ENCODE assay signal across 18 cellular contexts in genomic region chr7:129191272-129191671, GRCh38. TPM values are rescaled to one million over a fixed set of nuclear protein-coding genes. Genes with fewer than 3 reads are reported as not detected.
A peak's percentile ranks its signal among the peaks of the same experiment; 100 is the strongest.
DNase-seq lines count a peak whose midpoint lies in the region; ATAC-seq, FAIRE-seq and TF ChIP-seq lines count a peak whose summit lies in the region.
"Had no signal": no experiment of that assay in that cellular context is flagged by ENCODE, and none has a peak within 500 bp of the region (broad histone marks: within the 10 kb centered on the region; RNA-seq: fewer than 3 reads in every experiment).

No MANE protein-coding gene starts in this region.

- no peak for TF ChIP-seq CTCF in HepG2 (CRISPR knock-in tag; IDR thresholded peaks at IDR 0.05)
- no peak for TF ChIP-seq CTCF in right lobe of liver (IDR thresholded peaks at IDR 0.05)
- no peak for TF ChIP-seq CTCF in GM12878 (IDR thresholded peaks at IDR 0.05 in 2 of 3, conservative IDR thresholded peaks at IDR 0.05 in 1 of 3; ENCODE audit: control insufficient read depth in 2 of 3, extremely low read depth in 1 of 3, insufficient read depth in 1 of 3, low read depth in 3 of 3, low read length in 3 of 3)
- no peak for TF ChIP-seq CTCF in neural progenitor cell (IDR thresholded peaks at IDR 0.05)

- H3K36me3 Mint-ChIP-seq in neural progenitor cell = peaks cover 26% of the 10 kb centered on the region
- no peaks in the 10 kb centered on the region for H3K36me3 Mint-ChIP-seq in activated T-helper 17 cell treated with anti-CD3 and anti-CD28 coated beads, Interleukin-2, amount 50 U/mL, for 72 hours (ENCODE audit: low read depth)

- POLR2A ChIA-PET in HepG2 (lab: Yijun Ruan, JAX) (interaction anchor here (1.2 kb wide), 1 partner anchor 23 kb away, joined by 3 read pairs; no protein-coding TSS in a partner anchor), GM12878 (lab: Charles Lee) (no interaction called here)

- BruUV-seq in HepG2 (replicated peaks; lab: Mats Ljungman, UMichigan) = no TSS peak
- no TSS peak for BruUV-seq in GM12878 (replicated peaks; lab: Mats Ljungman, UMichigan)

- SMC1A ChIA-PET in GM12878 (lab: Charles Lee; ENCODE audit: uncharacterized antibody, unreplicated experiment) = interaction anchor here (0.7 to 1.6 kb wide), 3 partner anchors 8 to 28 kb away, joined by 3 to 4 read pairs (median 4); no protein-coding TSS in a partner anchor

- peaks cover 19% of the 10 kb centered on the region for H3F3A ChIP-seq in neural progenitor cell (ENCODE audit: low read depth)

- H4K20me1 ChIP-seq in HepG2 (ENCODE audit: insufficient read depth, low read length) (peaks cover 4% of the 10 kb centered on the region), GM12878 (ENCODE audit: control insufficient read depth, insufficient read depth) (no peaks in the 10 kb centered on the region), neural progenitor cell (ENCODE audit: low read depth) (peaks cover 41% of the 10 kb centered on the region)

- no peak overlapping the region for H3K27ac Mint-ChIP-seq in neural progenitor cell
- H3K27ac Mint-ChIP-seq in activated T-helper 17 cell treated with anti-CD3 and anti-CD28 coated beads, Interleukin-2, amount 50 U/mL, for 72 hours = no peak overlapping the region

- FAIRE-seq in HepG2 (lab: Jason Lieb, UNC) (no peak), GM12878 (lab: Jason Lieb, UNC) (no peak)
- FAIRE-seq: A204.1, GM19239, H54 had no signal

- intact Hi-C loops in HepG2 (cut with micrococcal nuclease; ENCODE audit: unreplicated experiment) = no loop called here
- intact Hi-C loops in right lobe of liver (cut with DNase I) = no loop called here
- intact Hi-C loops in GM12878 (cut with micrococcal nuclease; ENCODE audit: unreplicated experiment) = no loop called here

- H3K27me3 Mint-ChIP-seq in neural progenitor cell (ENCODE audit: insufficient read depth, low read depth) = peaks cover 5% of the 10 kb centered on the region
- peaks cover 37% of the 10 kb centered on the region for H3K27me3 Mint-ChIP-seq in activated T-helper 17 cell treated with anti-CD3 and anti-CD28 coated beads, Interleukin-2, amount 50 U/mL, for 72 hours

- WGBS in HepG2 (ENCODE audit: low lambda C conversion rate) = 82% methylated on average over 3 of the region's 3 CpGs
- 49% methylated on average over 3 of the region's 3 CpGs for WGBS in right lobe of liver (ENCODE audit: insufficient coverage, low coverage, low lambda C conversion rate, missing lambda C conversion rate)
- WGBS in GM12878 (ENCODE audit: insufficient coverage, insufficient replicate concordance, low lambda C conversion rate, missing lambda C conversion rate) = 75% methylated on average over 3 of the region's 3 CpGs

- TF ChIP-seq RAD21 in HepG2 (CRISPR knock-in tag; IDR thresholded peaks at IDR 0.05) = no peak
- no peak for TF ChIP-seq RAD21 in GM12878 (IDR thresholded peaks at IDR 0.05; ENCODE audit: insufficient read depth, low read depth, low read length)

- H3K9me3 Mint-ChIP-seq in neural progenitor cell = peaks cover 3% of the 10 kb centered on the region
- no peaks in the 10 kb centered on the region for H3K9me3 Mint-ChIP-seq in activated T-helper 17 cell treated with anti-CD3 and anti-CD28 coated beads, Interleukin-2, amount 50 U/mL, for 72 hours

- RAD21 ChIA-PET in GM12878 (lab: Charles Lee; ENCODE audit: unreplicated experiment) = no interaction called here

- CTCF ChIA-PET in HepG2 (lab: Yijun Ruan, JAX; ENCODE audit: low intra/inter-chr PET ratio, low total read pairs) (no interaction called here), GM12878 (lab: Yijun Ruan, JAX) (interaction anchor here (1.6 kb wide), 1 partner anchor 19 kb away, joined by 3 read pairs; no protein-coding TSS in a partner anchor)

- no peaks in the 10 kb centered on the region; a peak in 1 of 5 replicates for H3K27me3 ChIP-seq in HepG2 (ENCODE audit: control insufficient read depth in 1 of 2, insufficient read depth in 2 of 2, low read length in 2 of 2)
- no peaks in the 10 kb centered on the region for H3K27me3 ChIP-seq in right lobe of liver
- H3K27me3 ChIP-seq in GM12878 (replicated peaks in 1 of 2; ENCODE audit: control insufficient read depth in 2 of 2, insufficient read depth in 2 of 2, low read length in 1 of 2) = 0 out of 4 replicates have a peak, but pooled peaks cover 0 to 1% of the 10 kb centered on the region in 2 experiments
- peaks cover 15% of the 10 kb centered on the region for H3K27me3 ChIP-seq in neural progenitor cell

- H3K27ac ChIP-seq in HepG2 (ENCODE audit: extremely low read length, insufficient read depth, low read length) (no peak overlapping the region), right lobe of liver (no peak overlapping the region), GM12878 (ENCODE audit: control insufficient read depth, insufficient read depth) (no peak overlapping the region), neural progenitor cell (no peak overlapping the region)
- H3K27ac ChIP-seq: C4-2B had no signal

- H3K4me1 Mint-ChIP-seq in neural progenitor cell = peaks cover 43% of the 10 kb centered on the region
- peaks cover 5% of the 10 kb centered on the region for H3K4me1 Mint-ChIP-seq in activated T-helper 17 cell treated with anti-CD3 and anti-CD28 coated beads, Interleukin-2, amount 50 U/mL, for 72 hours

- ATAC-seq in HepG2 = no peak
- no peak for ATAC-seq in right lobe of liver
- ATAC-seq in GM12878 = no peak
- no peak for ATAC-seq in GM19035 (IDR thresholded peaks at IDR 0.05; ENCODE audit: unreplicated experiment)
- no peak for ATAC-seq in activated T-helper 17 cell treated with anti-CD3 and anti-CD28 coated beads, Interleukin-2, amount 50 U/mL, for 72 hours (replicated peaks)
- ATAC-seq: PC-3 had no signal

- H3K9ac ChIP-seq in HepG2 (ENCODE audit: insufficient read depth, low read depth, low read length) = no peak overlapping the region
- H3K9ac ChIP-seq in GM12878 (ENCODE audit: control insufficient read depth, insufficient read depth, low read length) = no peak overlapping the region
- no peak overlapping the region for H3K9ac ChIP-seq in neural progenitor cell

- no peak overlapping the region for H2AFZ ChIP-seq in HepG2 (ENCODE audit: low read length)
- no peak overlapping the region for H2AFZ ChIP-seq in GM12878 (ENCODE audit: control insufficient read depth, low read depth, low read length)
- H2AFZ ChIP-seq in neural progenitor cell (replicated peaks) = no peak overlapping the region

- TF ChIP-seq POLR2A in HepG2 (IDR thresholded peaks at IDR 0.05; ENCODE audit: insufficient read depth in 1 of 2, low read depth in 2 of 2, low read length in 2 of 2) (no peak), right lobe of liver (IDR thresholded peaks at IDR 0.05) (no peak), GM12878 (IDR thresholded peaks at IDR 0.05; ENCODE audit: low read depth, low read length) (no peak)

- peak overlapping the region; percentile 56 for H3K4me3 Mint-ChIP-seq in neural progenitor cell
- H3K4me3 Mint-ChIP-seq in activated T-helper 17 cell treated with anti-CD3 and anti-CD28 coated beads, Interleukin-2, amount 50 U/mL, for 72 hours = no peak overlapping the region

- DNase-seq in HepG2 (ENCODE audit: low spot score) (no peak), right lobe of liver (no peak), GM12878 (ENCODE audit: low read depth, low spot score) (no peak), neural progenitor cell (ENCODE audit: low spot score) (no peak), SHP77 treated with DMSO at 0.1 percent for 48 hours (lab: John Stamatoyannopoulos, UW) (no peak), GF-D8 (lab: John Stamatoyannopoulos, UW) (no peak)
- DNase-seq: DMS 273 treated with DMSO at 0.1 percent for 48 hours, Kasumi-1, NCI-H1105, NCI-H1694 treated with DMSO at 0.1 percent for 48 hours, NCI-H2107, PC-3 had no signal

- H3K4me1 ChIP-seq in HepG2 (ENCODE audit: insufficient read depth, low read length) = peaks cover 48% of the 10 kb centered on the region
- H3K4me1 ChIP-seq in right lobe of liver = peaks cover 0 to 16% (median 0%) of the 10 kb centered on the region in 4 donors
- H3K4me1 ChIP-seq in GM12878 (ENCODE audit: control insufficient read depth, insufficient read depth, low read length) = peaks cover 8% of the 10 kb centered on the region
- peaks cover 31% of the 10 kb centered on the region for H3K4me1 ChIP-seq in neural progenitor cell

- H3K9me3 ChIP-seq in HepG2 (ENCODE audit: low read length) (no peaks in the 10 kb centered on the region), right lobe of liver (no peaks in the 10 kb centered on the region), GM12878 (replicated peaks; ENCODE audit: control insufficient read depth, insufficient read depth, low read length) (no peaks in the 10 kb centered on the region; the same call in 2 of the 3 replicates), neural progenitor cell (ENCODE audit: low read depth) (peaks cover 6% of the 10 kb centered on the region)

- H3K4me2 ChIP-seq in HepG2 (ENCODE audit: low read depth, low read length) (peak overlapping the region; percentile 89), GM12878 (ENCODE audit: control insufficient read depth, insufficient read depth) (peak overlapping the region; percentile 38; the same call in 1 of the 2 replicates), neural progenitor cell (peak overlapping the region; percentile 99)

- in situ Hi-C loops in HepG2 (cut with HindIII; ENCODE audit: extremely low pct_ligation_motif_present, low pct_unique_long_range_greater_than_20kb) = no loop called here
- in situ Hi-C loops in GM12878 (cut with MboI) = no loop called here

- H3K79me2 ChIP-seq in HepG2 (ENCODE audit: insufficient read depth, low read length) (peaks cover 55% of the 10 kb centered on the region), GM12878 (ENCODE audit: control insufficient read depth, insufficient read depth, low read length) (no peaks in the 10 kb centered on the region; the same call in 1 of the 2 replicates), neural progenitor cell (ENCODE audit: low read depth) (peaks cover 78% of the 10 kb centered on the region)

- H3K36me3 ChIP-seq in HepG2 (replicated peaks in 1 of 2; ENCODE audit: control insufficient read depth in 1 of 2, insufficient read depth in 2 of 2, low read length in 2 of 2) (peaks cover 3 to 9% of the 10 kb centered on the region in 2 experiments; a peak in 3 of 5 replicates), right lobe of liver (no peaks in the 10 kb centered on the region), GM12878 (ENCODE audit: control insufficient read depth in 2 of 2, insufficient read depth in 2 of 2, low read length in 1 of 2) (no peaks in the 10 kb centered on the region), neural progenitor cell (peaks cover 5% of the 10 kb centered on the region)

- H3K4me3 ChIP-seq in HepG2 (replicated peaks in 1 of 3; ENCODE audit: insufficient read depth in 1 of 3, low read depth in 2 of 3, low read length in 3 of 3) = no peak overlapping the region
- H3K4me3 ChIP-seq in right lobe of liver = no peak overlapping the region
- no peak overlapping the region for H3K4me3 ChIP-seq in GM12878
- H3K4me3 ChIP-seq in neural progenitor cell = peak overlapping the region; percentile 98

- TF ChIP-seq EP300 in HepG2 (IDR thresholded peaks at IDR 0.05; ENCODE audit: low read depth in 2 of 2, low read length in 2 of 2) = no peak
- no peak for TF ChIP-seq EP300 in HepG2 (CRISPR knock-in tag; IDR thresholded peaks at IDR 0.05; ENCODE audit: borderline replicate concordance)
- no peak for TF ChIP-seq EP300 in GM12878 (IDR thresholded peaks at IDR 0.05; ENCODE audit: borderline replicate concordance in 1 of 2, control insufficient read depth in 1 of 2, low read depth in 2 of 2, low read length in 2 of 2)

RNA-seq across cellular contexts. Expression of gene SMO, which starts 2.8 kb away (rescaled TPM):
- total RNA-seq in HepG2 (2016; rRNA removed; fragmentation: Illumina TruSeq; extraction: Trizol) = 22.1 and 32.3 TPM in 2 replicates
- total RNA-seq in HepG2 (2016; cell fraction: cytosol; rRNA removed; fragmentation: Illumina TruSeq; extraction: Trizol; ENCODE audit: low read depth) = 72.0 and 77.5 TPM in 2 replicates
- total RNA-seq in HepG2 (2016; cell fraction: insoluble cytoplasmic fraction; rRNA removed; fragmentation: Illumina TruSeq; extraction: Trizol) = 22.7 and 33.9 TPM in 2 replicates
- total RNA-seq in HepG2 (2016; cell fraction: membrane; rRNA removed; fragmentation: Illumina TruSeq; extraction: Trizol) = 37.3 and 38.5 TPM in 2 replicates
- total RNA-seq in HepG2 (2016; cell fraction: nucleus; rRNA removed; fragmentation: Illumina TruSeq; extraction: Trizol) = 26.1 and 28.3 TPM in 2 replicates
- polyA plus RNA-seq in HepG2 (2011; rRNA removed) = 23.8 and 30.7 TPM in 2 replicates
- 21.9 and 24.2 TPM in 2 replicates for polyA plus RNA-seq in HepG2 (2011; cell fraction: cytosol; rRNA removed)
- polyA plus RNA-seq in HepG2 (2011; cell fraction: nucleus; rRNA removed) = 68.3 and 80.4 TPM in 2 replicates
- 19.4 and 20.7 TPM in 2 replicates for polyA plus RNA-seq in HepG2 (2012)
- 4.1 and 4.4 TPM in 2 replicates for polyA plus RNA-seq in HepG2 (2016; cell fraction: cytosol; fragmentation: Illumina TruSeq; extraction: Trizol; ENCODE audit: low read depth)
- 22.5 and 25.2 TPM in 2 replicates for polyA plus RNA-seq in HepG2 (2016; cell fraction: insoluble cytoplasmic fraction; fragmentation: Illumina TruSeq; extraction: Trizol; ENCODE audit: low read depth)
- 14.8 and 15.2 TPM in 2 replicates for polyA plus RNA-seq in HepG2 (2016; cell fraction: membrane; fragmentation: Illumina TruSeq; extraction: Trizol; ENCODE audit: low read depth)
- 63.0 and 65.6 TPM in 2 replicates for polyA plus RNA-seq in HepG2 (2016; cell fraction: nucleus; fragmentation: Illumina TruSeq; extraction: Trizol; ENCODE audit: insufficient read depth, low read depth)
- polyA minus RNA-seq in HepG2 (2011; rRNA and poly(A)+ RNA removed; ENCODE audit: low replicate concordance) = 0.07 and 139 TPM in 2 replicates
- 31.4 and 35.0 TPM in 2 replicates for polyA minus RNA-seq in HepG2 (2011; cell fraction: cytosol; rRNA and poly(A)+ RNA removed)
- 12.0 and 20.4 TPM in 2 replicates for polyA minus RNA-seq in HepG2 (2011; cell fraction: nucleus; rRNA and poly(A)+ RNA removed)
- total RNA-seq in right lobe of liver = 10 to 100 TPM in 4 of 6 experiments, 1 to 10 TPM in 2; 6.4 to 21.2 (median 12.1) TPM
- 7.3 and 7.8 TPM in 2 replicates for total RNA-seq in GM12878 (2013; cell fraction: nucleolus; rRNA removed)
- total RNA-seq in GM12878 (2014; rRNA removed) = 7.8 and 8.2 TPM in 2 replicates
- total RNA-seq in GM12878 (2014; rRNA removed; fragmentation: Illumina TruSeq; extraction: Trizol) = 3.0 and 3.3 TPM in 2 replicates
- total RNA-seq in GM12878 (2021) = 9.6 and 11.2 TPM in 2 replicates
- polyA plus RNA-seq in GM12878 (2011; ENCODE audit: low read depth) = 5.7 TPM
- 0.91 and 1.5 TPM in 2 replicates for polyA plus RNA-seq in GM12878 (2011; rRNA removed)
- 2.2 and 2.4 TPM in 2 replicates for polyA plus RNA-seq in GM12878 (2011; cell fraction: cytosol; rRNA removed)
- 5.9 and 8.6 TPM in 2 replicates for polyA plus RNA-seq in GM12878 (2011; cell fraction: nucleus; rRNA removed)
- polyA plus RNA-seq in GM12878 (2012) = 12.4 and 13.1 TPM in 2 replicates
- polyA plus RNA-seq in GM12878 (2014; fragmentation: Illumina TruSeq; extraction: Trizol) = 3.2 and 4.6 TPM in 2 replicates
- polyA plus RNA-seq in GM12878 (2014; fragmentation: Nextera tagmentation; extraction: Ambion mirVana) = under 1 TPM; 0.40 to 0.62 TPM
- 8.2 and 8.3 TPM in 2 replicates for polyA plus RNA-seq in GM12878 (2014; rRNA removed)
- 1 to 10 TPM; 1.1 to 1.9 TPM for polyA plus RNA-seq in GM12878 (2016; fragmentation: Nextera tagmentation; extraction: Ambion mirVana)
- 3.5 and 7.3 TPM in 2 replicates for polyA minus RNA-seq in GM12878 (2011; rRNA and poly(A)+ RNA removed)
- polyA minus RNA-seq in GM12878 (2011; cell fraction: cytosol; rRNA and poly(A)+ RNA removed) = 0.83 and 1.3 TPM in 2 replicates
- 1.3 TPM in 2 replicates for polyA minus RNA-seq in GM12878 (2011; cell fraction: nucleus; rRNA and poly(A)+ RNA removed)
- 46.0 and 114 TPM in 2 replicates for total RNA-seq in neural progenitor cell (ENCODE audit: low replicate concordance)
- total RNA-seq in activated T-helper 17 cell treated with anti-CD3 and anti-CD28 coated beads, Interleukin-2, amount 50 U/mL, for 72 hours = under 1 TPM in 1 of 2 donors, not detected in 1; 0.08 TPM

RNA-seq across cellular contexts. Expression of gene AHCYL2, which starts 33.6 kb away (rescaled TPM):
- total RNA-seq in HepG2 (2016; rRNA removed; fragmentation: Illumina TruSeq; extraction: Trizol) = 9.5 and 12.9 TPM in 2 replicates
- 4.4 and 6.0 TPM in 2 replicates for total RNA-seq in HepG2 (2016; cell fraction: cytosol; rRNA removed; fragmentation: Illumina TruSeq; extraction: Trizol; ENCODE audit: low read depth)
- total RNA-seq in HepG2 (2016; cell fraction: insoluble cytoplasmic fraction; rRNA removed; fragmentation: Illumina TruSeq; extraction: Trizol) = 10.6 and 14.1 TPM in 2 replicates
- 4.9 and 5.6 TPM in 2 replicates for total RNA-seq in HepG2 (2016; cell fraction: membrane; rRNA removed; fragmentation: Illumina TruSeq; extraction: Trizol)
- 13.2 and 15.2 TPM in 2 replicates for total RNA-seq in HepG2 (2016; cell fraction: nucleus; rRNA removed; fragmentation: Illumina TruSeq; extraction: Trizol)
- 12.5 and 14.7 TPM in 2 replicates for polyA plus RNA-seq in HepG2 (2011; rRNA removed)
- 7.5 and 10.5 TPM in 2 replicates for polyA plus RNA-seq in HepG2 (2011; cell fraction: cytosol; rRNA removed)
- 11.3 TPM in 2 replicates for polyA plus RNA-seq in HepG2 (2011; cell fraction: nucleus; rRNA removed)
- polyA plus RNA-seq in HepG2 (2012) = 8.1 and 8.5 TPM in 2 replicates
- 1.0 and 1.3 TPM in 2 replicates for polyA plus RNA-seq in HepG2 (2016; cell fraction: cytosol; fragmentation: Illumina TruSeq; extraction: Trizol; ENCODE audit: low read depth)
- polyA plus RNA-seq in HepG2 (2016; cell fraction: insoluble cytoplasmic fraction; fragmentation: Illumina TruSeq; extraction: Trizol; ENCODE audit: low read depth) = 9.3 and 10.0 TPM in 2 replicates
- polyA plus RNA-seq in HepG2 (2016; cell fraction: membrane; fragmentation: Illumina TruSeq; extraction: Trizol; ENCODE audit: low read depth) = 2.6 TPM in 2 replicates
- polyA plus RNA-seq in HepG2 (2016; cell fraction: nucleus; fragmentation: Illumina TruSeq; extraction: Trizol; ENCODE audit: insufficient read depth, low read depth) = 16.2 and 18.7 TPM in 2 replicates
- polyA minus RNA-seq in HepG2 (2011; rRNA and poly(A)+ RNA removed; ENCODE audit: low replicate concordance) = 30.7 and 36.9 TPM in 2 replicates
- 12.8 and 15.4 TPM in 2 replicates for polyA minus RNA-seq in HepG2 (2011; cell fraction: cytosol; rRNA and poly(A)+ RNA removed)
- polyA minus RNA-seq in HepG2 (2011; cell fraction: nucleus; rRNA and poly(A)+ RNA removed) = 9.8 and 14.9 TPM in 2 replicates
- total RNA-seq in right lobe of liver = 1 to 10 TPM; 6.1 to 9.3 (median 8.0) TPM
- 19.4 and 28.2 TPM in 2 replicates for total RNA-seq in GM12878 (2013; cell fraction: nucleolus; rRNA removed)
- total RNA-seq in GM12878 (2014; rRNA removed) = 6.0 and 6.7 TPM in 2 replicates
- total RNA-seq in GM12878 (2014; rRNA removed; fragmentation: Illumina TruSeq; extraction: Trizol) = 4.7 and 5.5 TPM in 2 replicates
- total RNA-seq in GM12878 (2021) = 7.0 and 8.3 TPM in 2 replicates
- 2.7 TPM for polyA plus RNA-seq in GM12878 (2011; ENCODE audit: low read depth)
- polyA plus RNA-seq in GM12878 (2011; rRNA removed) = 29.1 and 31.4 TPM in 2 replicates
- polyA plus RNA-seq in GM12878 (2011; cell fraction: cytosol; rRNA removed) = 13.4 and 16.4 TPM in 2 replicates
- 23.3 and 25.6 TPM in 2 replicates for polyA plus RNA-seq in GM12878 (2011; cell fraction: nucleus; rRNA removed)
- 3.2 and 4.4 TPM in 2 replicates for polyA plus RNA-seq in GM12878 (2012)
- 7.7 and 9.8 TPM in 2 replicates for polyA plus RNA-seq in GM12878 (2014; fragmentation: Illumina TruSeq; extraction: Trizol)
- 1 to 10 TPM; 1.7 to 2.0 TPM for polyA plus RNA-seq in GM12878 (2014; fragmentation: Nextera tagmentation; extraction: Ambion mirVana)
- polyA plus RNA-seq in GM12878 (2014; rRNA removed) = 5.0 and 6.1 TPM in 2 replicates
- 1 to 10 TPM; 3.5 to 4.4 TPM for polyA plus RNA-seq in GM12878 (2016; fragmentation: Nextera tagmentation; extraction: Ambion mirVana)
- polyA minus RNA-seq in GM12878 (2011; rRNA and poly(A)+ RNA removed) = 30.6 and 31.0 TPM in 2 replicates
- polyA minus RNA-seq in GM12878 (2011; cell fraction: cytosol; rRNA and poly(A)+ RNA removed) = 8.3 and 9.8 TPM in 2 replicates
- 13.5 and 15.2 TPM in 2 replicates for polyA minus RNA-seq in GM12878 (2011; cell fraction: nucleus; rRNA and poly(A)+ RNA removed)
- 36.1 and 39.3 TPM in 2 replicates for total RNA-seq in neural progenitor cell (ENCODE audit: low replicate concordance)
- total RNA-seq in activated T-helper 17 cell treated with anti-CD3 and anti-CD28 coated beads, Interleukin-2, amount 50 U/mL, for 72 hours = 10 to 100 TPM; 21.5 to 39.8 TPM

RNA-seq across cellular contexts. Expression of gene TSPAN33, which starts 46.8 kb away (rescaled TPM):
- total RNA-seq in HepG2 (2016; rRNA removed; fragmentation: Illumina TruSeq; extraction: Trizol) (12.9 and 15.3 TPM in 2 replicates), right lobe of liver (10 to 100 TPM in 5 of 6 experiments, 1 to 10 TPM in 1; 9.0 to 34.1 (median 23.2) TPM), GM12878 (2014; rRNA removed) (108 and 109 TPM in 2 replicates), GM12878 (2014; rRNA removed; fragmentation: Illumina TruSeq; extraction: Trizol) (77.8 and 78.8 TPM in 2 replicates), GM12878 (2021) (113 and 122 TPM in 2 replicates), neural progenitor cell (ENCODE audit: low replicate concordance) (34.5 and 52.7 TPM in 2 replicates)
- total RNA-seq in HepG2 (2016; cell fraction: cytosol; rRNA removed; fragmentation: Illumina TruSeq; extraction: Trizol; ENCODE audit: low read depth) = 15.1 and 19.5 TPM in 2 replicates
- 10.8 and 14.4 TPM in 2 replicates for total RNA-seq in HepG2 (2016; cell fraction: insoluble cytoplasmic fraction; rRNA removed; fragmentation: Illumina TruSeq; extraction: Trizol)
- total RNA-seq in HepG2 (2016; cell fraction: membrane; rRNA removed; fragmentation: Illumina TruSeq; extraction: Trizol) = 32.7 and 34.3 TPM in 2 replicates
- 8.1 and 9.4 TPM in 2 replicates for total RNA-seq in HepG2 (2016; cell fraction: nucleus; rRNA removed; fragmentation: Illumina TruSeq; extraction: Trizol)
- polyA plus RNA-seq in HepG2 (2011; rRNA removed) (16.5 and 18.2 TPM in 2 replicates), GM12878 (2011; rRNA removed) (89.1 and 123 TPM in 2 replicates), GM12878 (2014; fragmentation: Illumina TruSeq; extraction: Trizol) (78.5 and 94.8 TPM in 2 replicates), GM12878 (2014; fragmentation: Nextera tagmentation; extraction: Ambion mirVana) (10 to 100 TPM; 17.8 to 30.0 TPM), GM12878 (2014; rRNA removed) (95.6 and 99.0 TPM in 2 replicates), GM12878 (2016; fragmentation: Nextera tagmentation; extraction: Ambion mirVana) (10 to 100 TPM; 12.0 to 15.8 TPM)
- polyA plus RNA-seq in HepG2 (2011; cell fraction: cytosol; rRNA removed) = 19.8 and 23.3 TPM in 2 replicates
- 8.5 and 9.9 TPM in 2 replicates for polyA plus RNA-seq in HepG2 (2011; cell fraction: nucleus; rRNA removed)
- polyA plus RNA-seq in HepG2 (2012) = 10.1 and 13.3 TPM in 2 replicates
- 23.0 and 28.4 TPM in 2 replicates for polyA plus RNA-seq in HepG2 (2016; cell fraction: cytosol; fragmentation: Illumina TruSeq; extraction: Trizol; ENCODE audit: low read depth)
- 13.0 and 14.1 TPM in 2 replicates for polyA plus RNA-seq in HepG2 (2016; cell fraction: insoluble cytoplasmic fraction; fragmentation: Illumina TruSeq; extraction: Trizol; ENCODE audit: low read depth)
- 35.6 and 37.4 TPM in 2 replicates for polyA plus RNA-seq in HepG2 (2016; cell fraction: membrane; fragmentation: Illumina TruSeq; extraction: Trizol; ENCODE audit: low read depth)
- polyA plus RNA-seq in HepG2 (2016; cell fraction: nucleus; fragmentation: Illumina TruSeq; extraction: Trizol; ENCODE audit: insufficient read depth, low read depth) = 15.5 and 18.6 TPM in 2 replicates
- polyA minus RNA-seq in HepG2 (2011; rRNA and poly(A)+ RNA removed; ENCODE audit: low replicate concordance) = 9.5 and 35.1 TPM in 2 replicates
- polyA minus RNA-seq in HepG2 (2011; cell fraction: cytosol; rRNA and poly(A)+ RNA removed) = 9.1 and 9.7 TPM in 2 replicates
- polyA minus RNA-seq in HepG2 (2011; cell fraction: nucleus; rRNA and poly(A)+ RNA removed) = 7.2 and 10.4 TPM in 2 replicates
- 84.1 and 97.9 TPM in 2 replicates for total RNA-seq in GM12878 (2013; cell fraction: nucleolus; rRNA removed)
- 145 TPM for polyA plus RNA-seq in GM12878 (2011; ENCODE audit: low read depth)
- 153 and 156 TPM in 2 replicates for polyA plus RNA-seq in GM12878 (2011; cell fraction: cytosol; rRNA removed)
- polyA plus RNA-seq in GM12878 (2011; cell fraction: nucleus; rRNA removed) = 104 and 146 TPM in 2 replicates
- 192 and 193 TPM in 2 replicates for polyA plus RNA-seq in GM12878 (2012)
- polyA minus RNA-seq in GM12878 (2011; rRNA and poly(A)+ RNA removed) = 183 and 197 TPM in 2 replicates
- polyA minus RNA-seq in GM12878 (2011; cell fraction: cytosol; rRNA and poly(A)+ RNA removed) = 46.8 and 47.3 TPM in 2 replicates
- polyA minus RNA-seq in GM12878 (2011; cell fraction: nucleus; rRNA and poly(A)+ RNA removed) = 43.9 and 58.9 TPM in 2 replicates
- total RNA-seq in activated T-helper 17 cell treated with anti-CD3 and anti-CD28 coated beads, Interleukin-2, amount 50 U/mL, for 72 hours = 1 to 10 TPM in 1 of 2 donors, under 1 TPM in 1; 0.67 to 2.6 TPM

Comparison
In these comparisons a context has a peak if more than half of its experiments do, and no peak if none do; other contexts are left out.
1. H3K4me2 ChIP-seq: peak in every context shown above with its lines; median percentile 99 in neural progenitor cell; 89 in HepG2; 38 in GM12878.